Comparison of ENCODE assay signal across 17 cellular contexts in genomic region chr19:5101871-5102270, GRCh38.
DNase-seq lines count a peak whose midpoint lies in the region; ATAC-seq, FAIRE-seq and TF ChIP-seq lines count a peak whose summit lies in the region.
"Had no signal": no experiment of that assay in that cellular context is flagged by ENCODE, and none has a peak within 500 bp of the region (broad histone marks: within the 10 kb centered on the region; RNA-seq: fewer than 3 reads in every experiment).

No MANE protein-coding gene starts in this region.

- POLR2A ChIA-PET in activated CD4-positive, alpha-beta T cell treated with anti-CD3 and anti-CD28 coated beads, Interleukin-2, amount 10 ng/mL, durations not matched to agents 7 days and 5 days (lab: Charles Lee), result no interaction called here
- POLR2A ChIA-PET in activated CD4-positive, alpha-beta T cell treated with anti-CD3 and anti-CD28 coated beads for 36 hours (lab: Charles Lee), result no interaction called here

- H3K9ac ChIP-seq in skeletal muscle tissue (ENCODE audit: low read depth in 1 of 3, low read length in 3 of 3), result peak overlapping the region in 1 of 3 donors; percentile 84
- H3K9ac ChIP-seq: BLaER1 had no signal

- TF ChIP-seq POLR2A in esophagus squamous epithelium (IDR thresholded peaks at IDR 0.05), result no peak

- H3K4me1 ChIP-seq in pancreas (peaks cover 35 to 52% (median 43%) of the 10 kb centered on the region in 3 donors), skeletal muscle tissue (ENCODE audit: control insufficient read depth in 3 of 3, insufficient read depth in 3 of 3, low read length in 3 of 3) (peaks cover 32 to 36% (median 35%) of the 10 kb centered on the region in 3 donors), esophagus squamous epithelium (peaks cover 9 to 27% (median 10%) of the 10 kb centered on the region in 3 donors)
- H3K4me1 ChIP-seq: BLaER1 had no signal

- ATAC-seq in activated CD4-positive, alpha-beta T cell treated with anti-CD3 and anti-CD28 coated beads for 36 hours, result no peak
- ATAC-seq in pancreas, result no peak
- no peak for ATAC-seq in HG02852 (IDR thresholded peaks at IDR 0.05; ENCODE audit: unreplicated experiment)
- no peak for ATAC-seq in GM21390 (IDR thresholded peaks at IDR 0.05; ENCODE audit: unreplicated experiment)
- ATAC-seq: GM23338 had no signal

- H3K4me3 ChIP-seq in pancreas (no peak overlapping the region), skeletal muscle tissue (ENCODE audit: low read length in 3 of 3) (no peak overlapping the region), esophagus squamous epithelium (no peak overlapping the region)
- H3K4me3 ChIP-seq: BLaER1, GM23338 had no signal

- H3K36me3 ChIP-seq in pancreas (no peaks in the 10 kb centered on the region), skeletal muscle tissue (ENCODE audit: control insufficient read depth in 3 of 3, insufficient read depth in 3 of 3, low read length in 3 of 3) (peaks cover 12 to 17% (median 16%) of the 10 kb centered on the region in 3 donors), esophagus squamous epithelium (peaks cover 6 to 92% (median 14%) of the 10 kb centered on the region in 3 donors)

- H3K9me3 Mint-ChIP-seq in activated CD4-positive, alpha-beta T cell treated with anti-CD3 and anti-CD28 coated beads, Interleukin-2, amount 10 ng/mL, durations not matched to agents 7 days and 5 days, result peaks cover 30% of the 10 kb centered on the region
- H3K9me3 Mint-ChIP-seq in activated CD4-positive, alpha-beta T cell treated with anti-CD3 and anti-CD28 coated beads for 36 hours (ENCODE audit: low read depth), result peaks cover 15% of the 10 kb centered on the region
- peaks cover 22 to 43% (median 25%) of the 10 kb centered on the region in 5 experiments for H3K9me3 Mint-ChIP-seq in brain

- H3K4me3 Mint-ChIP-seq in activated CD4-positive, alpha-beta T cell treated with anti-CD3 and anti-CD28 coated beads, Interleukin-2, amount 10 ng/mL, durations not matched to agents 7 days and 5 days, result no peak overlapping the region
- H3K4me3 Mint-ChIP-seq in activated CD4-positive, alpha-beta T cell treated with anti-CD3 and anti-CD28 coated beads for 36 hours, result no peak overlapping the region
- no peak overlapping the region for H3K4me3 Mint-ChIP-seq in brain
- H3K4me3 Mint-ChIP-seq: CD4-positive, CD25-positive, alpha-beta regulatory T cell; GM23338; H9 had no signal

- WGBS in pancreas, 2 donors, result 93 to 95% methylated on average over 17 to 18 of the region's 18 CpGs
- 92 to 97% methylated on average over 6 to 10 of the region's 18 CpGs for WGBS in esophagus squamous epithelium, 2 donors

- peaks cover 39% of the 10 kb centered on the region for H3K36me3 Mint-ChIP-seq in activated CD4-positive, alpha-beta T cell treated with anti-CD3 and anti-CD28 coated beads, Interleukin-2, amount 10 ng/mL, durations not matched to agents 7 days and 5 days (ENCODE audit: low read depth)
- peaks cover 39% of the 10 kb centered on the region for H3K36me3 Mint-ChIP-seq in activated CD4-positive, alpha-beta T cell treated with anti-CD3 and anti-CD28 coated beads for 36 hours (ENCODE audit: low read depth)
- peaks cover 51% of the 10 kb centered on the region for H3K36me3 Mint-ChIP-seq in brain

- H3K27me3 Mint-ChIP-seq in activated CD4-positive, alpha-beta T cell treated with anti-CD3 and anti-CD28 coated beads, Interleukin-2, amount 10 ng/mL, durations not matched to agents 7 days and 5 days, result no peaks in the 10 kb centered on the region
- no peaks in the 10 kb centered on the region for H3K27me3 Mint-ChIP-seq in activated CD4-positive, alpha-beta T cell treated with anti-CD3 and anti-CD28 coated beads for 36 hours
- H3K27me3 Mint-ChIP-seq in brain, result no peaks in the 10 kb centered on the region
- H3K27me3 Mint-ChIP-seq: CD4-positive, CD25-positive, alpha-beta regulatory T cell had no signal

- no peak for DNase-seq in activated CD4-positive, alpha-beta T cell treated with anti-CD3 and anti-CD28 coated beads, Interleukin-2, amount 10 ng/mL, durations not matched to agents 7 days and 5 days
- no peak for DNase-seq in activated CD4-positive, alpha-beta T cell treated with anti-CD3 and anti-CD28 coated beads for 36 hours
- DNase-seq in pancreas (no peak), esophagus squamous epithelium (lab: John Stamatoyannopoulos, UW) (no peak)
- DNase-seq: AML-193; Calu3; CD4-positive, CD25-positive, alpha-beta regulatory T cell; DMS 273 treated with DMSO at 0.1 percent for 48 hours; H9; IMR-90 had no signal

- H3K27ac Mint-ChIP-seq in activated CD4-positive, alpha-beta T cell treated with anti-CD3 and anti-CD28 coated beads, Interleukin-2, amount 10 ng/mL, durations not matched to agents 7 days and 5 days, result peak overlapping the region; percentile 13
- no peak overlapping the region for H3K27ac Mint-ChIP-seq in activated CD4-positive, alpha-beta T cell treated with anti-CD3 and anti-CD28 coated beads for 36 hours
- H3K27ac Mint-ChIP-seq in brain, result peak overlapping the region in 4 of 5 experiments; percentile 62 to 92 (median 80)
- H3K27ac Mint-ChIP-seq: CD4-positive, CD25-positive, alpha-beta regulatory T cell had no signal

- no peak for TF ChIP-seq CTCF in brain (conservative IDR thresholded peaks at IDR 0.05)
- no peak for TF ChIP-seq CTCF in pancreas (IDR thresholded peaks at IDR 0.05)
- TF ChIP-seq CTCF in esophagus squamous epithelium (IDR thresholded peaks at IDR 0.05), result no peak

- no peak for FAIRE-seq in pancreas (lab: Jason Lieb, UNC)

- H3K4me1 Mint-ChIP-seq in activated CD4-positive, alpha-beta T cell treated with anti-CD3 and anti-CD28 coated beads, Interleukin-2, amount 10 ng/mL, durations not matched to agents 7 days and 5 days, result no peaks in the 10 kb centered on the region
- no peaks in the 10 kb centered on the region for H3K4me1 Mint-ChIP-seq in activated CD4-positive, alpha-beta T cell treated with anti-CD3 and anti-CD28 coated beads for 36 hours
- H3K4me1 Mint-ChIP-seq in brain, result peaks cover 44% of the 10 kb centered on the region
- H3K4me1 Mint-ChIP-seq: GM23338 had no signal

- CTCF ChIA-PET in activated CD4-positive, alpha-beta T cell treated with anti-CD3 and anti-CD28 coated beads, Interleukin-2, amount 10 ng/mL, durations not matched to agents 7 days and 5 days (lab: Charles Lee), result no interaction called here
- CTCF ChIA-PET in activated CD4-positive, alpha-beta T cell treated with anti-CD3 and anti-CD28 coated beads for 36 hours (lab: Charles Lee), result no interaction called here

- H3K9me3 ChIP-seq in pancreas (no peaks in the 10 kb centered on the region), skeletal muscle tissue (ENCODE audit: control insufficient read depth in 3 of 3, low read length in 3 of 3) (peaks cover 4 to 8% (median 7%) of the 10 kb centered on the region in 3 donors), esophagus squamous epithelium (peaks cover 0 to 23% (median 18%) of the 10 kb centered on the region in 3 donors)

- intact Hi-C loops in activated CD4-positive, alpha-beta T cell treated with anti-CD3 and anti-CD28 coated beads for 36 hours (cut with DNase I, micrococcal nuclease), result no loop called here
- intact Hi-C loops in pancreas (cut with DNase I) (no loop called here), esophagus squamous epithelium (cut with DNase I) (no loop called here)

- peak overlapping the region; percentile 64 to 84 (median 76) for H3K27ac ChIP-seq in pancreas
- H3K27ac ChIP-seq in skeletal muscle tissue (ENCODE audit: low read depth, low read length), result peak overlapping the region; percentile 85
- H3K27ac ChIP-seq in esophagus squamous epithelium, result no peak overlapping the region
- H3K27ac ChIP-seq: 22Rv1, BLaER1 had no signal

- H3K27me3 ChIP-seq in pancreas (no peaks in the 10 kb centered on the region), skeletal muscle tissue (ENCODE audit: control insufficient read depth in 3 of 3, insufficient read depth in 3 of 3, low read length in 3 of 3) (no peaks in the 10 kb centered on the region), esophagus squamous epithelium (no peaks in the 10 kb centered on the region)
- H3K27me3 ChIP-seq: BLaER1 had no signal

Comparison
In these comparisons a context has a peak if more than half of its experiments do, and no peak if none do; other contexts are left out.
1. H3K27ac ChIP-seq: peak in pancreas (4 of 4) and skeletal muscle tissue (single experiment); none in esophagus squamous epithelium (0 of 4).